In the genomic region with DNA sequence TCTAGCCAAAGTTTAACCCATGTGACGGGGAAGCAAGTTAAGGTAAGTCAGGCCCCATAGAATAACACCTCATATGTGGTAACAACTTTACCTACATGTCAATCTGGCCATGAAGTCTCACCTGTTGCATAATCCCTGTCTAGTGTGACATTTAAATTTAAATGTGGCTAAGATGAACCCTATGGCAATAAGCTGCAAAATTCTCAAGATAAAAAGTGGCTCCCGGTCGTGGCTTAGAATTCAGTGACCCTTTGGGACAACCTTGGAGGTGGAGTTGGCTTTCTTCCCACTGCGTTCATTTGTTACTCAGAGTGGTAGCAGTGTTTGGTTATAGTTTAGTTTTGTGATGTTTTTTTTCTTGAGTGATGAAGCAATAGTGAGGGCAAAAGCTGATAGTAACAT, we compare ENCODE assay signal across 1 cellular context.
TF ChIP-seq lines count a peak whose summit lies in the region.

No MANE protein-coding gene starts in this region.

TF ChIP-seq in WTC11, 78 proteins besides CTCF, POLR2A, EP300 and RAD21 (continued from another document):
- TF ChIP-seq ELF4 (CRISPR knock-in tag; IDR thresholded peaks at IDR 0.05; ENCODE audit: low read depth) (no peak), TEAD1 (CRISPR knock-in tag; IDR thresholded peaks at IDR 0.05) (no peak)
